Comparison of ENCODE assay signal across 1 cellular context in the genomic region with DNA sequence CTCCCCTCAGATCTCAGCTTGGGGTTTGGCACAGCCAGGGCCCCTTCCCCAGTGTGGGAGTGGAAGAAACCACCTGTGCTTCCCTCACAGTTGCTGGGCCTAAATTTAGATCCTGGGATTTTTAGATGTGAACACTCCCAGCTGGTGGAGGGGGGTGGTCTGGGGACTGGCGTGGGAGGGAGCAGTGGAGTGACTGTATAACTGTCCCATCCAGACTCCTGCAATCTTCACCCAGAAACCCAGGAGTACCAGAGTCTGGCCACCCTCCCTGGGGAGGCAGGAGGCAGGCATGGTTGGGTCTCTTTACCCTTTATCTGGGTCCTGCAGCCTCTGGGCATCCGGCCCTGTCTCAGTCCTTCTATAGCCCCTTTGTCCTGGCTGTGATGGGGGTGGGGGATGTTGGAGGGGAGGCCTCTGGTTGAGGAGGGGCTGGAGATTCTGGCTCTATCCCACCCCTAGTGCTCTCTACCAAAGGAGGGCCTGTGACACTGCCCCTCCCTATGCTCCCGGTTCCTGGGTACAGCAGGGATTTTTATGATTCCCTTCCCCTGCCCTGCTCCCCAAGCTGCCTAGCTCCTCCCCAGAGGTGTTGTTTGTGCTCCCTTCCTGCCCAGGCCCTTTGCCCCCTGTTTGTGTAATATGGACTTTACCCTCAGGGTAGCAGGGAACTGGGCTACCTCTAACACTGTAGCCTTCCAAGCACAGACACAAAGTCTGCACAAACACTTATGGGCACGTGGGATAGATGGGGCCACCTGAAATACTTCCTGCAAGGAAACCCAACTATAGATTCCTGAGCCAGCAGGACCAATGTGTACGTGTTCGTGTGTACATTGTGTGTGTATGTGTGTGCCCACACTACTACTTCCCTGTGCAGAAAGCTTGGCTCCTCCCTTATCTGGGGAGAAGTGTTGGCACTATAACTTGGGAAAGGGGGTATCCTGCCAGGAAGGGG.
TF ChIP-seq lines count a peak whose summit lies in the region.

No MANE protein-coding gene starts in this region.

TF ChIP-seq in K562, 482 proteins besides CTCF, POLR2A, EP300 and RAD21:
- no peak for TF ChIP-seq ZNF699 (CRISPR knock-in tag; IDR thresholded peaks at IDR 0.05; ENCODE audit: insufficient replicate concordance)
- TF ChIP-seq, protein P1, sequence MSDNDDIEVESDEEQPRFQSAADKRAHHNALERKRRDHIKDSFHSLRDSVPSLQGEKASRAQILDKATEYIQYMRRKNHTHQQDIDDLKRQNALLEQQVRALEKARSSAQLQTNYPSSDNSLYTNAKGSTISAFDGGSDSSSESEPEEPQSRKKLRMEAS (CRISPR knock-in tag; IDR thresholded peaks at IDR 0.05), result 0 out of 2 replicates have a peak, but pooled peaks have one; percentile 10
- TF ChIP-seq ZNF263 (CRISPR knock-in tag; IDR thresholded peaks at IDR 0.05; ENCODE audit: borderline replicate concordance), result 0 out of 2 replicates have a peak, but pooled peaks have one; percentile 47
TF ChIP-seq in K562: peak in this region for 2.
